Comparison of ENCODE assay signal across 19 cellular contexts in genomic region chr14:90546767-90547166, GRCh38.
DNase-seq lines count a peak whose midpoint lies in the region; ATAC-seq and TF ChIP-seq lines count a peak whose summit lies in the region.
"Had no signal": no experiment of that assay in that cellular context is flagged by ENCODE, and none has a peak within 500 bp of the region (broad histone marks: within the 10 kb centered on the region; RNA-seq: fewer than 3 reads in every experiment).

No MANE protein-coding gene starts in this region.

- H3K9me3 ChIP-seq in right atrium auricular region (no peaks in the 10 kb centered on the region), skeletal muscle tissue (ENCODE audit: control insufficient read depth in 3 of 3, low read length in 3 of 3) (no peaks in the 10 kb centered on the region), esophagus squamous epithelium (no peaks in the 10 kb centered on the region)
- H3K9me3 ChIP-seq in naive thymus-derived CD4-positive, alpha-beta T cell (ENCODE audit: control insufficient read depth in 2 of 3, low read length in 3 of 3), result no peaks in the 10 kb centered on the region
- H3K9me3 ChIP-seq: vagina had no signal

- no peak overlapping the region for H3K4me3 ChIP-seq in GM23338
- no peak overlapping the region for H3K4me3 ChIP-seq in right atrium auricular region
- H3K4me3 ChIP-seq in skeletal muscle tissue (ENCODE audit: low read length in 3 of 3), result no peak overlapping the region
- H3K4me3 ChIP-seq in naive thymus-derived CD4-positive, alpha-beta T cell (ENCODE audit: low read length), result no peak overlapping the region
- H3K4me3 ChIP-seq in esophagus squamous epithelium, result no peak overlapping the region
- H3K4me3 ChIP-seq: vagina had no signal

- no peak overlapping the region for H3K4me3 Mint-ChIP-seq in GM23338
- H3K4me3 Mint-ChIP-seq in naive thymus-derived CD4-positive, alpha-beta T cell, result no peak overlapping the region
- no peak overlapping the region for H3K4me3 Mint-ChIP-seq in activated T-helper 2 cell treated with anti-CD3 and anti-CD28 coated beads, Interferon-gamma antibody, Interleukin-2, Interleukin-4, amounts not matched to agents 10 μg/mL and 5 μg/mL and 100 μg/mL, durations not matched to agents 14 hours and 24 hours and 36 hours (ENCODE audit: low read depth)
- H3K4me3 Mint-ChIP-seq: CD8-positive, alpha-beta T cell had no signal

- H3K4me1 ChIP-seq in GM23338 (ENCODE audit: insufficient read depth), result peaks cover 6% of the 10 kb centered on the region; the same call in 1 of the 2 replicates
- peaks cover 0 to 44% of the 10 kb centered on the region in 2 donors for H3K4me1 ChIP-seq in right atrium auricular region
- H3K4me1 ChIP-seq in skeletal muscle tissue (ENCODE audit: control insufficient read depth in 3 of 3, insufficient read depth in 3 of 3, low read length in 3 of 3), result peaks cover 30 to 43% (median 40%) of the 10 kb centered on the region in 3 donors
- H3K4me1 ChIP-seq in naive thymus-derived CD4-positive, alpha-beta T cell (ENCODE audit: control insufficient read depth in 2 of 2, insufficient read depth in 2 of 2, low read length in 2 of 2), result no peaks in the 10 kb centered on the region
- H3K4me1 ChIP-seq in esophagus squamous epithelium, result peaks cover 21 to 36% (median 22%) of the 10 kb centered on the region in 3 donors

- peaks cover 5% of the 10 kb centered on the region for H3K27me3 Mint-ChIP-seq in GM23338 (ENCODE audit: insufficient read depth, low read depth, poor library complexity)
- no peaks in the 10 kb centered on the region for H3K27me3 Mint-ChIP-seq in naive thymus-derived CD4-positive, alpha-beta T cell
- no peaks in the 10 kb centered on the region for H3K27me3 Mint-ChIP-seq in activated T-helper 2 cell treated with anti-CD3 and anti-CD28 coated beads, Interferon-gamma antibody, Interleukin-2, Interleukin-4, amounts not matched to agents 10 μg/mL and 5 μg/mL and 100 μg/mL, durations not matched to agents 14 hours and 24 hours and 36 hours (ENCODE audit: low read depth)

- H3F3A ChIP-seq in GM23338 (replicated peaks; ENCODE audit: low read depth), result no peaks in the 10 kb centered on the region

- no peak overlapping the region for H2AFZ ChIP-seq in GM23338

- no peaks in the 10 kb centered on the region for H3K9me2 ChIP-seq in GM23338 (ENCODE audit: insufficient read depth)

- peak; percentile 73 for ATAC-seq in GM23338
- no peak for ATAC-seq in naive thymus-derived CD4-positive, alpha-beta T cell
- ATAC-seq: CD8-positive, alpha-beta T cell had no signal

- DNase-seq in GM23338 (ENCODE audit: low spot score) (no peak), NCI-H526 treated with DMSO at 0.1 percent for 48 hours (lab: John Stamatoyannopoulos, UW) (peak; percentile 37), right atrium auricular region (ENCODE audit: low spot score) (no peak), esophagus squamous epithelium (lab: John Stamatoyannopoulos, UW) (no peak)
- DNase-seq in naive thymus-derived CD4-positive, alpha-beta T cell, result no peak
- DNase-seq in effector CD4-positive, alpha-beta T cell, result no peak
- no peak for DNase-seq in activated T-helper 2 cell treated with anti-CD3 and anti-CD28 coated beads, Interferon-gamma antibody, Interleukin-2, Interleukin-4, amounts not matched to agents 10 μg/mL and 5 μg/mL and 100 μg/mL, durations not matched to agents 14 hours and 24 hours and 36 hours (ENCODE audit: low spot score)
- DNase-seq: activated naive CD4-positive, alpha-beta T cell treated with Interleukin-2 at 50 U/mL for 16 hours; CD8-positive, alpha-beta T cell; cerebellar nuclear complex; DMS79; effector memory CD4-positive, alpha-beta T cell; MM.1S; NCI-H2081 treated with DMSO at 0.1 percent for 48 hours; stimulated activated CD4-positive, alpha-beta T cell treated with anti-CD3 and anti-CD28 coated beads, Interleukin-4, amount 100 ng/mL, for 1 hour had no signal

- no peaks in the 10 kb centered on the region for H4K20me1 ChIP-seq in GM23338 (replicated peaks; ENCODE audit: insufficient read depth)

- POLR2A ChIA-PET in naive thymus-derived CD4-positive, alpha-beta T cell (lab: Charles Lee), result no interaction called here

- intact Hi-C loops in naive thymus-derived CD4-positive, alpha-beta T cell (cut with micrococcal nuclease), result no loop called here
- intact Hi-C loops in esophagus squamous epithelium (cut with DNase I), result no loop called here
- intact Hi-C loops in activated T-helper 2 cell treated with anti-CD3 and anti-CD28 coated beads, Interferon-gamma antibody, Interleukin-2, Interleukin-4, amounts not matched to agents 10 μg/mL and 5 μg/mL and 100 μg/mL, durations not matched to agents 14 hours and 24 hours and 36 hours (cut with micrococcal nuclease), result no loop called here

- H3K27ac ChIP-seq in GM23338 (ENCODE audit: low read depth) (no peak overlapping the region), right atrium auricular region (peak overlapping the region; percentile 76 to 80), skeletal muscle tissue (ENCODE audit: low read depth, low read length) (peak overlapping the region; percentile 77), esophagus squamous epithelium (peak overlapping the region in 1 of 4 donors; percentile 57)
- no peak overlapping the region for H3K27ac ChIP-seq in naive thymus-derived CD4-positive, alpha-beta T cell (ENCODE audit: low read depth, low read length)
- H3K27ac ChIP-seq: HL-60, vagina had no signal

- H3K36me3 ChIP-seq in GM23338 (ENCODE audit: insufficient read depth) (no peaks in the 10 kb centered on the region), right atrium auricular region (no peaks in the 10 kb centered on the region), skeletal muscle tissue (ENCODE audit: control insufficient read depth in 3 of 3, insufficient read depth in 3 of 3, low read length in 3 of 3) (peaks cover 0 to 4% (median 4%) of the 10 kb centered on the region in 3 donors), esophagus squamous epithelium (no peaks in the 10 kb centered on the region)
- no peaks in the 10 kb centered on the region for H3K36me3 ChIP-seq in naive thymus-derived CD4-positive, alpha-beta T cell (ENCODE audit: control insufficient read depth in 2 of 3, insufficient read depth in 3 of 3, low read length in 3 of 3)
- H3K36me3 ChIP-seq: vagina had no signal

- peaks cover 4% of the 10 kb centered on the region; the same call in 1 of the 3 replicates for H3K36me3 Mint-ChIP-seq in GM23338 (ENCODE audit: low read depth)
- no peaks in the 10 kb centered on the region for H3K36me3 Mint-ChIP-seq in naive thymus-derived CD4-positive, alpha-beta T cell
- no peaks in the 10 kb centered on the region for H3K36me3 Mint-ChIP-seq in activated T-helper 2 cell treated with anti-CD3 and anti-CD28 coated beads, Interferon-gamma antibody, Interleukin-2, Interleukin-4, amounts not matched to agents 10 μg/mL and 5 μg/mL and 100 μg/mL, durations not matched to agents 14 hours and 24 hours and 36 hours (ENCODE audit: low read depth)
- H3K36me3 Mint-ChIP-seq: CD8-positive, alpha-beta T cell; IgD-negative memory B cell had no signal

- TF ChIP-seq CTCF in GM23338 (conservative IDR thresholded peaks at IDR 0.05; ENCODE audit: low read depth in 2 of 2) (no peak), right atrium auricular region (IDR thresholded peaks at IDR 0.05) (no peak), esophagus squamous epithelium (IDR thresholded peaks at IDR 0.05) (no peak)

- H3K4me2 ChIP-seq in GM23338, result no peak overlapping the region

- peaks cover 5% of the 10 kb centered on the region; the same call in 2 of the 3 replicates for H3K9me3 Mint-ChIP-seq in GM23338
- H3K9me3 Mint-ChIP-seq in naive thymus-derived CD4-positive, alpha-beta T cell, result no peaks in the 10 kb centered on the region
- no peaks in the 10 kb centered on the region for H3K9me3 Mint-ChIP-seq in activated T-helper 2 cell treated with anti-CD3 and anti-CD28 coated beads, Interferon-gamma antibody, Interleukin-2, Interleukin-4, amounts not matched to agents 10 μg/mL and 5 μg/mL and 100 μg/mL, durations not matched to agents 14 hours and 24 hours and 36 hours
- H3K9me3 Mint-ChIP-seq: CD8-positive, alpha-beta T cell; IgD-negative memory B cell had no signal

- peak overlapping the region; percentile 19 to 62 (median 43) for H3K9ac ChIP-seq in skeletal muscle tissue (ENCODE audit: low read depth in 1 of 3, low read length in 3 of 3)

- TF ChIP-seq POLR2A in esophagus squamous epithelium (IDR thresholded peaks at IDR 0.05), result no peak

- H3K4me1 Mint-ChIP-seq in GM23338, result peaks cover 9% of the 10 kb centered on the region
- H3K4me1 Mint-ChIP-seq in naive thymus-derived CD4-positive, alpha-beta T cell, result no peaks in the 10 kb centered on the region
- H3K4me1 Mint-ChIP-seq in activated T-helper 2 cell treated with anti-CD3 and anti-CD28 coated beads, Interferon-gamma antibody, Interleukin-2, Interleukin-4, amounts not matched to agents 10 μg/mL and 5 μg/mL and 100 μg/mL, durations not matched to agents 14 hours and 24 hours and 36 hours (ENCODE audit: low read depth), result no peaks in the 10 kb centered on the region
- H3K4me1 Mint-ChIP-seq: IgD-negative memory B cell had no signal

- H3K27ac Mint-ChIP-seq in GM23338, result no peak overlapping the region
- H3K27ac Mint-ChIP-seq in naive thymus-derived CD4-positive, alpha-beta T cell, result no peak overlapping the region
- H3K27ac Mint-ChIP-seq in activated T-helper 2 cell treated with anti-CD3 and anti-CD28 coated beads, Interferon-gamma antibody, Interleukin-2, Interleukin-4, amounts not matched to agents 10 μg/mL and 5 μg/mL and 100 μg/mL, durations not matched to agents 14 hours and 24 hours and 36 hours, result no peak overlapping the region
- H3K27ac Mint-ChIP-seq: CD8-positive, alpha-beta T cell had no signal

- CTCF ChIA-PET in naive thymus-derived CD4-positive, alpha-beta T cell (lab: Charles Lee), result interaction anchor here (0.5 kb wide), 1 partner anchor 262 kb away, joined by 3 read pairs; no protein-coding TSS in a partner anchor

- 66 to 78% methylated on average over 5 to 6 of the region's 9 CpGs for WGBS in esophagus squamous epithelium, 2 donors

- no peaks in the 10 kb centered on the region for H3K79me2 ChIP-seq in GM23338 (replicated peaks; ENCODE audit: insufficient read depth)

- H3K27me3 ChIP-seq in GM23338 (ENCODE audit: insufficient read depth) (no peaks in the 10 kb centered on the region), right atrium auricular region (no peaks in the 10 kb centered on the region), skeletal muscle tissue (ENCODE audit: control insufficient read depth in 3 of 3, insufficient read depth in 3 of 3, low read length in 3 of 3) (no peaks in the 10 kb centered on the region), esophagus squamous epithelium (no peaks in the 10 kb centered on the region)
- H3K27me3 ChIP-seq in naive thymus-derived CD4-positive, alpha-beta T cell (ENCODE audit: control insufficient read depth in 2 of 2, insufficient read depth in 2 of 2, low read length in 2 of 2), result no peaks in the 10 kb centered on the region
- H3K27me3 ChIP-seq: vagina had no signal

Comparison
In these comparisons a context has a peak if more than half of its experiments do, and no peak if none do; other contexts are left out.
1. H3K27ac ChIP-seq: peak in right atrium auricular region (2 of 2) and skeletal muscle tissue (single experiment); none in GM23338 (single experiment) and naive thymus-derived CD4-positive, alpha-beta T cell (single experiment).